Comparison of ENCODE assay signal across 1 cellular context in the genomic region with DNA sequence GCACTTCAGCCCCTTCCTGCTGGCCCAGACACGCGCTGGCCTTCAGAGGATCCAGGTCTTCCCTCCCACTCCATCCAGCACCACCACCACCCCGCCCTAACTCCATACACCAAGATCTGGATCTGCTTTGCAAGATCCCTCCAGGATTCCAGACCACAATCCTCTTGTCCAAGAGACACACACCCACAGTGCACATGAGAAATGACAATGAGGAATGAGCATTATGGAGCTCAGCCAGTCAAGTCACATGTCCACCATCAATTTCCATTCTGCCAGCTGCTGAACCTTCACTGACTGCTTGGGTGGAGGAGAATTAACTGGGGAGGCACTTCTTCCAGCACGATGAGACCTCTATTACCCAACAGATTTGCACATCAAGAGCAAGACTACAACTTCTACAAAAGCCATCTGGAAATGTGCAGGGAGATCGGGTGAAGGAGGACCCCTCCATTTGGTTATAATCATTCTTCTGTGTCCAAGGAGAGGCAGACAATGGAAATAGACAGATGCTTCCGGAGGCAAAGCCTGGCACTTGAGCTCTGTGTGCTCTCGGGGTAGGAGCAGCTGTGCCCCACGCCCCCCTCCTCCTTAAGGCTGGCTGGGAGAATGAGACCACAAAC.
TF ChIP-seq lines count a peak whose summit lies in the region.

No MANE protein-coding gene starts in this region.

TF ChIP-seq in SK-N-SH treated with all-trans-retinoic acid at 6 μM for 48 hours, 23 proteins besides CTCF, POLR2A, EP300 and RAD21 (continued from another document):
- TF ChIP-seq, protein P1, sequence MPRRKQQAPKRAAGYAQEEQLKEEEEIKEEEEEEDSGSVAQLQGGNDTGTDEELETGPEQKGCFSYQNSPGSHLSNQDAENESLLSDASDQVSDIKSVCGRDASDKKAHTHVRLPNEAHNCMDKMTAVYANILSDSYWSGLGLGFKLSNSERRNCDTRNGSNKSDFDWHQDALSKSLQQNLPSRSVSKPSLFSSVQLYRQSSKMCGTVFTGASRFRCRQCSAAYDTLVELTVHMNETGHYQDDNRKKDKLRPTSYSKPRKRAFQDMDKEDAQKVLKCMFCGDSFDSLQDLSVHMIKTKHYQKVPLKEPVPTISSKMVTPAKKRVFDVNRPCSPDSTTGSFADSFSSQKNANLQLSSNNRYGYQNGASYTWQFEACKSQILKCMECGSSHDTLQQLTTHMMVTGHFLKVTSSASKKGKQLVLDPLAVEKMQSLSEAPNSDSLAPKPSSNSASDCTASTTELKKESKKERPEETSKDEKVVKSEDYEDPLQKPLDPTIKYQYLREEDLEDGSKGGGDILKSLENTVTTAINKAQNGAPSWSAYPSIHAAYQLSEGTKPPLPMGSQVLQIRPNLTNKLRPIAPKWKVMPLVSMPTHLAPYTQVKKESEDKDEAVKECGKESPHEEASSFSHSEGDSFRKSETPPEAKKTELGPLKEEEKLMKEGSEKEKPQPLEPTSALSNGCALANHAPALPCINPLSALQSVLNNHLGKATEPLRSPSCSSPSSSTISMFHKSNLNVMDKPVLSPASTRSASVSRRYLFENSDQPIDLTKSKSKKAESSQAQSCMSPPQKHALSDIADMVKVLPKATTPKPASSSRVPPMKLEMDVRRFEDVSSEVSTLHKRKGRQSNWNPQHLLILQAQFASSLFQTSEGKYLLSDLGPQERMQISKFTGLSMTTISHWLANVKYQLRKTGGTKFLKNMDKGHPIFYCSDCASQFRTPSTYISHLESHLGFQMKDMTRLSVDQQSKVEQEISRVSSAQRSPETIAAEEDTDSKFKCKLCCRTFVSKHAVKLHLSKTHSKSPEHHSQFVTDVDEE (CRISPR knock-in tag; IDR thresholded peaks at IDR 0.05), result no peak
TF ChIP-seq in SK-N-SH treated with all-trans-retinoic acid at 6 μM for 48 hours: peak in this region for 0.
